8 cellular contexts compared by ENCODE assay signal in the genomic region with DNA sequence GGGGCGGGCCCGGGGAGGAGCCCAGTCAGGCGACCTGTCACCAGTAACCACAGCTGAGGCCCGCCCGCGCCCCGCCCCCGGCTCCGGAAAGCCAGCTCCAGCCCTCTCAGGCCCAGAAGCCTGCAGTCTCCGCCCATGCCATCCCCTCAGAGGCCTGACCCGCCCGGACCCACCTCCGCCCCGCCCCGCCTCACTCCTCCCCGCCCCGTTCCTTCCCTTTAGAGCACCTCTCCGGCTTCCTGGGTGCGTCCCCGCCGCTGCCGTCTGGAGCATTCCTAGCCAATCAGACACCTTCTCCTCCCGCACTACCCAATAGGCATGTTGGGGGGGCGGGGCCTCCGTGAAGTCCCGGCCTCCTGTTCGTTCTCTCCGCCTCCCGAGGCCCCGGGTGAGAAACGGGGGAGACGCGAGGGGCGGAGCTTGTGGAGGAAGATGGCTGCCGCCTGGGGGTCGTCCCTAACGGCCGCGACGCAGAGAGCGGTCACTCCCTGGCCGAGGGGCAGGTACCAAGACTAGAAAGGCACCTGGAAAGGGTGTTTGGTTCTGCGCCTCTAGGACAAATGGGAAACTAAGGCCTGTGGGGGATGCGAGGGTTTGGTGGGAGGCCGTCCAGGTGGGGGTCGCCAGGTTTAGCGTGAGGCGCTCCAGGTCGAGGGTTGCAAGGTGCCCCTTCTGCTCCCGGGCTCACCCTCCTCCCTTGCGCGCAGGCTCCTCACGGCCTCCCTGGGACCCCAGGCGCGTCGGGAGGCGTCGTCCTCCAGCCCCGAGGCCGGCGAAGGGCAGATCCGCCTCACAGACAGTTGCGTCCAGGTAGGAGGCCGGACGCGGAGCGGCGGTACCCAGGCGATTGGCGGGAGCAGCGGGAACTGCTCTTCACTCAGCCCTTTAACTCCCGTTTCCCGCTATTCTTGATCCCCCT. TPM values are rescaled to one million over a fixed set of nuclear protein-coding genes. Genes with fewer than 3 reads are reported as not detected.
DNase-seq lines count a peak whose midpoint lies in the region; ATAC-seq and TF ChIP-seq lines count a peak whose summit lies in the region.

A gene with protein sequence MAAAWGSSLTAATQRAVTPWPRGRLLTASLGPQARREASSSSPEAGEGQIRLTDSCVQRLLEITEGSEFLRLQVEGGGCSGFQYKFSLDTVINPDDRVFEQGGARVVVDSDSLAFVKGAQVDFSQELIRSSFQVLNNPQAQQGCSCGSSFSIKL (plus strand): TSS at position 423 of the 919 bp plus-strand sequence. CDS start 10 bp downstream, at position 433.

- H3K4me1 ChIP-seq in adipocyte (ENCODE audit: control insufficient read depth, insufficient read depth, low read length), result peaks cover 42% of the 10 kb centered on the region

- H3K9me3 ChIP-seq in adipocyte (ENCODE audit: control insufficient read depth, low read length), result no peaks in the 10 kb centered on the region

- TF ChIP-seq CTCF in GM12875 (IDR thresholded peaks at IDR 0.05; ENCODE audit: borderline replicate concordance, insufficient read depth, low read depth, low read length) (no peak), type B pancreatic cell (conservative IDR thresholded peaks at IDR 0.05) (no peak)

- H3K9me3 Mint-ChIP-seq in type B pancreatic cell, result no peaks in the 10 kb centered on the region

- H3K4me3 Mint-ChIP-seq in type B pancreatic cell, result no peak within 1 kb of the TSS

- H3K27ac Mint-ChIP-seq in type B pancreatic cell, result peak within 1 kb of the TSS; percentile 57

- H3K36me3 ChIP-seq in adipocyte (ENCODE audit: control insufficient read depth, insufficient read depth, low read length, severe bottlenecking), result no peaks in the 10 kb centered on the region

- intact Hi-C loops in cardiac septum (cut with DNase I), result no loop called here

- H3K36me3 Mint-ChIP-seq in type B pancreatic cell, result no peaks in the 10 kb centered on the region

- DNase-seq in NCI-H1436 (lab: John Stamatoyannopoulos, UW) (peak; percentile 99), T follicular helper cell (ENCODE audit: low read depth) (peak; percentile 98), adipocyte (ENCODE audit: low read depth) (peak; percentile 100), cardiac septum (ENCODE audit: low spot score) (peak; percentile 100), pons (ENCODE audit: low spot score) (peak; percentile 99), type B pancreatic cell (ENCODE audit: extremely low spot score, unreplicated experiment) (peak; percentile 99)

- H3K4me3 ChIP-seq in GM12875 (ENCODE audit: low read depth, low read length) (peak within 1 kb of the TSS; percentile 88), adipocyte (ENCODE audit: low read length) (peak within 1 kb of the TSS; percentile 97)

- peaks cover 6% of the 10 kb centered on the region for H3K4me1 Mint-ChIP-seq in type B pancreatic cell (ENCODE audit: unreplicated experiment)

- peak; percentile 93 for ATAC-seq in HG02798 (IDR thresholded peaks at IDR 0.05; ENCODE audit: poor library complexity, unreplicated experiment)

- H3K27me3 ChIP-seq in adipocyte (replicated peaks; ENCODE audit: control insufficient read depth, insufficient read depth, low read length), result no peaks in the 10 kb centered on the region

- H3K9ac ChIP-seq in adipocyte (ENCODE audit: low read length), result peak within 1 kb of the TSS; percentile 96

- no peaks in the 10 kb centered on the region for H3K27me3 Mint-ChIP-seq in type B pancreatic cell

RNA-seq across cellular contexts. Expression of the gene that starts here (rescaled TPM):
- 40.5 TPM for total RNA-seq in cardiac septum
- 32.0 and 33.4 TPM in 2 replicates for total RNA-seq in type B pancreatic cell (ENCODE audit: low replicate concordance)

Comparison
In these comparisons a context has a peak if more than half of its experiments do, and no peak if none do; other contexts are left out.
1. Peak in every context shown above with its lines: DNase-seq, ATAC-seq and H3K4me3 ChIP-seq.